In the genomic region with DNA sequence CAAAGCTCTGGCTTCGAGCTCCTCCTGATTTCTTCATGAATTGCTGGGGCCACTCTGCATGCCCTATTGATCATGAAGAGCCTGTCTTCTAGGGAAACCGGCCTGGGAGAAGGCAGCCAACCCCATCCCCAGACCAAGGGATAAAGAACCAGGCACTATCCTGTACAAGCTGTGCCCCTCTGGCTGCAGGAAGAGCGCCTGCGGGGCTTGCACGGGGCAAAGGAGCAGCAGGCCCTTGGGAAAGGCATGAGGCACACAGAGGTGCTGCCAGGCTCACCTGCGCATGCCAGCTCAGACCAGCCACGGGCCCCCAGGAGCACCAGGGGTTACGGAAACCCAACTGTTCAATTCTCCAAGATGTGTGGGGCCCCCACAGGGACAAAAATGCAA, we compare ENCODE assay signal across 8 cellular contexts.
DNase-seq lines count a peak whose midpoint lies in the region; ATAC-seq and TF ChIP-seq lines count a peak whose summit lies in the region.

No MANE protein-coding gene starts in this region.

- no peak overlapping the region for H2AFZ ChIP-seq in parathyroid adenoma

- peaks cover 7% of the 10 kb centered on the region; the same call in 1 of the 2 replicates for H4K20me1 ChIP-seq in DOHH2 (ENCODE audit: control insufficient read depth, insufficient read depth, low read depth, low read length)

- peaks cover 29% of the 10 kb centered on the region for H3K4me1 ChIP-seq in DOHH2 (ENCODE audit: control insufficient read depth, low read length)
- peaks cover 11% of the 10 kb centered on the region for H3K4me1 ChIP-seq in NT2/D1 (ENCODE audit: insufficient read depth, insufficient read length)
- H3K4me1 ChIP-seq in parathyroid adenoma, result peaks cover 20% of the 10 kb centered on the region

- H3K79me2 ChIP-seq in DOHH2 (ENCODE audit: control insufficient read depth, low read length) (0 out of 2 replicates have a peak, but pooled peaks cover 9% of the 10 kb centered on the region), parathyroid adenoma (peaks cover 41% of the 10 kb centered on the region)

- H3K4me2 ChIP-seq in DOHH2 (ENCODE audit: low read length), result peak overlapping the region; percentile 82
- H3K4me2 ChIP-seq in parathyroid adenoma (ENCODE audit: low read length), result peak overlapping the region; percentile 96

- H3K36me3 ChIP-seq in DOHH2 (ENCODE audit: control insufficient read depth, low read length), result no peaks in the 10 kb centered on the region
- H3K36me3 ChIP-seq in NT2/D1 (ENCODE audit: insufficient read depth, insufficient read length, low read length), result no peaks in the 10 kb centered on the region
- H3K36me3 ChIP-seq in parathyroid adenoma (ENCODE audit: control insufficient read depth, insufficient read depth, low read length), result no peaks in the 10 kb centered on the region

- DNase-seq in NT2/D1 (ENCODE audit: low read depth, low spot score) (no peak), epithelial cell of esophagus (ENCODE audit: low read depth) (no peak), GM19240 (ENCODE audit: insufficient read length, low spot score) (no peak)

- H3K27ac ChIP-seq in DOHH2 (ENCODE audit: low read depth, low read length), result no peak overlapping the region
- peak overlapping the region; percentile 8 for H3K27ac ChIP-seq in parathyroid adenoma

- peak overlapping the region; percentile 81 for H3K9ac ChIP-seq in NT2/D1 (ENCODE audit: insufficient read length, low read depth)
- no peak overlapping the region for H3K9ac ChIP-seq in parathyroid adenoma

- H3K27me3 ChIP-seq in DOHH2 (ENCODE audit: control insufficient read depth, low read length) (no peaks in the 10 kb centered on the region), NT2/D1 (ENCODE audit: insufficient read depth, insufficient read length) (peaks cover 10% of the 10 kb centered on the region), parathyroid adenoma (ENCODE audit: control insufficient read depth, insufficient read depth, low read length) (no peaks in the 10 kb centered on the region)

- H3F3A ChIP-seq in DOHH2 (ENCODE audit: control insufficient read depth, insufficient read depth), result peaks cover 7% of the 10 kb centered on the region

- no peaks in the 10 kb centered on the region for H3K9me2 ChIP-seq in DOHH2 (replicated peaks; ENCODE audit: control insufficient read depth, low read length)

- H3K4me3 ChIP-seq in DOHH2 (ENCODE audit: low read length) (peak overlapping the region; percentile 80), NT2/D1 (ENCODE audit: insufficient read length, low read depth) (peak overlapping the region; percentile 65), epithelial cell of esophagus (ENCODE audit: low read length) (peak overlapping the region; percentile 70), parathyroid adenoma (ENCODE audit: low read depth, low read length) (peak overlapping the region; percentile 11)

- H3K9me3 ChIP-seq in DOHH2 (ENCODE audit: control insufficient read depth, insufficient read depth, low read length) (no peaks in the 10 kb centered on the region), NT2/D1 (ENCODE audit: insufficient read depth, low read length) (no peaks in the 10 kb centered on the region), parathyroid adenoma (ENCODE audit: control insufficient read depth, low read length) (no peaks in the 10 kb centered on the region)

- ATAC-seq in GM19395 (IDR thresholded peaks at IDR 0.05; ENCODE audit: unreplicated experiment), result no peak
- ATAC-seq in GM21360 (IDR thresholded peaks at IDR 0.05; ENCODE audit: unreplicated experiment), result no peak
- ATAC-seq in HG02840 (IDR thresholded peaks at IDR 0.05; ENCODE audit: low FRiP score, unreplicated experiment), result no peak

- TF ChIP-seq CTCF in DOHH2 (IDR thresholded peaks at IDR 0.05; ENCODE audit: low read depth, low read length, poor library complexity, severe bottlenecking) (no peak), epithelial cell of esophagus (IDR thresholded peaks at IDR 0.05; ENCODE audit: insufficient read depth, low read depth, low read length, missing control alignments) (no peak), parathyroid adenoma (IDR thresholded peaks at IDR 0.05) (no peak)

Comparison
In these comparisons a context has a peak if more than half of its experiments do, and no peak if none do; other contexts are left out.
1. H3K4me3 ChIP-seq: peak in every context shown above with its lines; median percentile 80 in DOHH2; 70 in epithelial cell of esophagus; 65 in NT2/D1; 11 in parathyroid adenoma.